17 cellular contexts compared by ENCODE assay signal in genomic region chr5:147051193-147051592, GRCh38.
DNase-seq lines count a peak whose midpoint lies in the region; ATAC-seq and TF ChIP-seq lines count a peak whose summit lies in the region.
"Had no signal": no experiment of that assay in that cellular context is flagged by ENCODE, and none has a peak within 500 bp of the region (broad histone marks: within the 10 kb centered on the region; RNA-seq: fewer than 3 reads in every experiment).

No MANE protein-coding gene starts in this region.

- no peak overlapping the region for H3K4me3 ChIP-seq in fibroblast of pulmonary artery (replicated peaks; ENCODE audit: low read depth, low read length)
- H3K4me3 ChIP-seq: BLaER1 treated with 17β-estradiol and CSF1 and Interleukin-3, amounts not matched to agents 10 nM and 100 nM; coronary artery; suprapubic skin had no signal

- peak; percentile 64 for DNase-seq in A172 (ENCODE audit: low spot score)
- peak; percentile 42 for DNase-seq in M059J (ENCODE audit: low read depth)
- DNase-seq in fibroblast of pulmonary artery (ENCODE audit: low read depth), result peak; percentile 14
- DNase-seq in retina, result no peak
- no peak for DNase-seq in HUDEP-2 (lab: John Stamatoyannopoulos, UW; ENCODE audit: unreplicated experiment in 76 of 76)
- DNase-seq in G401 (ENCODE audit: low spot score), result no peak
- DNase-seq: activated CD4-positive, alpha-beta T cell treated with anti-CD3 and anti-CD28 coated beads for 1 hour; activated naive CD8-positive, alpha-beta T cell treated with anti-CD3 and anti-CD28 coated beads for 36 hours; GDM1; NCI-H2081 treated with DMSO at 0.1 percent for 48 hours; NCI-H510A treated with DMSO at 0.1 percent for 48 hours; occipital lobe had no signal

- TF ChIP-seq CTCF in fibroblast of pulmonary artery (IDR thresholded peaks at IDR 0.05; ENCODE audit: low read length, missing control alignments), result no peak

- in situ Hi-C loops in G401 (cut with HindIII; ENCODE audit: low sequenced_read_pairs), result no loop called here

- ATAC-seq in SK-N-SH treated with all-trans-retinoic acid at 6 μM for 48 hours (peak; percentile 40; the same call in 2 of the 3 replicates), GM21515 (IDR thresholded peaks at IDR 0.05; ENCODE audit: unreplicated experiment) (no peak)

TF ChIP-seq in SK-N-SH treated with all-trans-retinoic acid at 6 μM for 48 hours, 23 proteins besides CTCF, POLR2A, EP300 and RAD21:
- TF ChIP-seq PATZ1 (CRISPR knock-in tag; IDR thresholded peaks at IDR 0.05; ENCODE audit: borderline replicate concordance), result no peak
- no peak for TF ChIP-seq ISL1 (CRISPR knock-in tag; IDR thresholded peaks at IDR 0.05)
- no peak for TF ChIP-seq CSDC2 (CRISPR knock-in tag; IDR thresholded peaks at IDR 0.05)
- TF ChIP-seq PPARA (CRISPR knock-in tag; IDR thresholded peaks at IDR 0.05; ENCODE audit: borderline replicate concordance), result no peak
- TF ChIP-seq CSRNP3 (CRISPR knock-in tag; IDR thresholded peaks at IDR 0.05), result no peak
- no peak for TF ChIP-seq SNAI2 (CRISPR knock-in tag; IDR thresholded peaks at IDR 0.05)
- no peak for TF ChIP-seq RARB (CRISPR knock-in tag; IDR thresholded peaks at IDR 0.05)
- TF ChIP-seq TCF4 (CRISPR knock-in tag; IDR thresholded peaks at IDR 0.05; ENCODE audit: borderline replicate concordance), result no peak

Comparison
In these comparisons a context has a peak if more than half of its experiments do, and no peak if none do; other contexts are left out.
1. DNase-seq: peak in A172 (single experiment), M059J (single experiment) and fibroblast of pulmonary artery (single experiment); none in retina (single experiment), HUDEP-2 (0 of 76) and G401 (single experiment).